In the genomic region with DNA sequence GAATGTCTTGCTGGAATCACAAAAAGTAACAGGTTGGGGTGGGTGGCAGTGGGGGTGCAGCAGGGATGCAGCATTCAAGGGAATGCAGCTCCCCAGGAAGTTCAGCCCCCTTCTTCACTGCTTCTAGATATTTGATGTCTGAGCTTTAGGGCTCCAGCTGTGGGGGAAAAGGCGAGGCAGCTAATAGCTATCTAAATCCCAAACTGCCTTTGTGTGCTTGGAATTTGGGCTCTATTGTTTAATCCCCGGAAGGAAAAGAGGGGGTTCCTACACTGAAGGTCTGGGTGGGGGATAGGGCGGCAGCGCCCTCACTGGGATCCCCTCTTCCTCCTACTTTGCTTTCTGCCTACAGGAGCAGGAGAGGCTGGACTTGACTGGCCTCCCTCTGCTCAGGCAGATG, we compare ENCODE assay signal across 17 cellular contexts.
A peak's percentile ranks its signal among the peaks of the same experiment; 100 is the strongest.
DNase-seq lines count a peak whose midpoint lies in the region; ATAC-seq, FAIRE-seq and TF ChIP-seq lines count a peak whose summit lies in the region.
"Had no signal": no experiment of that assay in that cellular context is flagged by ENCODE, and none has a peak within 500 bp of the region (broad histone marks: within the 10 kb centered on the region; RNA-seq: fewer than 3 reads in every experiment).

No MANE protein-coding gene starts in this region.

- no peaks in the 10 kb centered on the region for H3K9me3 ChIP-seq in HUES64 (ENCODE audit: insufficient read depth, low read depth, low read length)
- H3K9me3 ChIP-seq in H1 (ENCODE audit: insufficient read depth in 2 of 2, low read depth in 1 of 2, low read length in 1 of 2) = no peaks in the 10 kb centered on the region
- no peaks in the 10 kb centered on the region for H3K9me3 ChIP-seq in neural progenitor cell (ENCODE audit: low read depth)
- H3K9me3 ChIP-seq: BE2C, Caco-2, HAP-1 had no signal

- POLR2A ChIA-PET in H1 (lab: Charles Lee; ENCODE audit: partially characterized antibody) = interaction anchor here (0.9 to 1.8 kb wide), 3 partner anchors 11 to 491 kb away, joined by 3 to 6 read pairs (median 4); partner anchors contain the start of gene BEND3

- H3K27me3 Mint-ChIP-seq in neural progenitor cell (ENCODE audit: insufficient read depth, low read depth) = peaks cover 2% of the 10 kb centered on the region
- peaks cover 34% of the 10 kb centered on the region for H3K27me3 Mint-ChIP-seq in activated naive CD4-positive, alpha-beta T cell treated with anti-CD3 and anti-CD28 coated beads, Interleukin-2, amount 10 ng/mL, durations not matched to agents 7 days and 5 days

- H3K56ac ChIP-seq in H1 (replicated peaks; ENCODE audit: insufficient read length, low read depth, low read length) = no peak overlapping the region

- no peak for ATAC-seq in HG03520 (IDR thresholded peaks at IDR 0.05; ENCODE audit: unreplicated experiment)
- ATAC-seq in GM21825 (IDR thresholded peaks at IDR 0.05; ENCODE audit: unreplicated experiment) = no peak
- no peak for ATAC-seq in HG03135 (IDR thresholded peaks at IDR 0.05; ENCODE audit: unreplicated experiment)

- peak overlapping the region; percentile 52 for H3K27ac Mint-ChIP-seq in neural progenitor cell
- H3K27ac Mint-ChIP-seq in activated naive CD4-positive, alpha-beta T cell treated with anti-CD3 and anti-CD28 coated beads, Interleukin-2, amount 10 ng/mL, durations not matched to agents 7 days and 5 days = no peak overlapping the region
- H3K27ac Mint-ChIP-seq: CD4-positive, alpha-beta T cell had no signal

- 71% methylated on average over 4 of the region's 4 CpGs for WGBS in HUES64
- 52% methylated on average over 4 of the region's 4 CpGs; no CpG with 5 or more reads in 1 of the 2 experiments for WGBS in H1 (ENCODE audit: extremely low coverage in 1 of 2, insufficient coverage in 1 of 2, insufficient read length in 1 of 2, insufficient replicate concordance in 2 of 2, low coverage in 1 of 2, low lambda C conversion rate in 2 of 2, missing lambda C conversion rate in 1 of 2), 2 experiments

- H4K5ac ChIP-seq in H1 (ENCODE audit: insufficient read length, low read depth, low read length) = peak overlapping the region; percentile 63

- H2BK120ac ChIP-seq in H1 (replicated peaks; ENCODE audit: low read depth, low read length) = no peak overlapping the region

- H4K20me1 ChIP-seq in H1 (replicated peaks in 1 of 2; ENCODE audit: control insufficient read depth in 1 of 2, insufficient read depth in 2 of 2, low read length in 2 of 2) = peaks cover 0 to under 1% of the 10 kb centered on the region in 2 experiments
- peaks cover 40% of the 10 kb centered on the region for H4K20me1 ChIP-seq in neural progenitor cell (ENCODE audit: low read depth)

- CTCF ChIA-PET in H1 (lab: Charles Lee; ENCODE audit: partially characterized antibody) = interaction anchor here (0.6 to 2.2 kb wide), 14 partner anchors 9 to 298 kb away, joined by 3 to 14 read pairs (median 3); no protein-coding TSS in a partner anchor
- CTCF ChIA-PET in activated naive CD4-positive, alpha-beta T cell treated with anti-CD3 and anti-CD28 coated beads, Interleukin-2, amount 10 ng/mL, durations not matched to agents 7 days and 5 days (lab: Charles Lee) = no interaction called here

- peaks cover 45% of the 10 kb centered on the region for H3F3A ChIP-seq in neural progenitor cell (ENCODE audit: low read depth)

- H3K79me1 ChIP-seq in H1 (ENCODE audit: low read depth, low read length) = no peaks in the 10 kb centered on the region

- H2BK5ac ChIP-seq in H1 (ENCODE audit: low read depth, low read length) = no peak overlapping the region

- peaks cover 54% of the 10 kb centered on the region for H3K4me1 ChIP-seq in HUES64 (ENCODE audit: insufficient read depth, low read length)
- H3K4me1 ChIP-seq in H1 (replicated peaks in 1 of 4; ENCODE audit: control insufficient read depth in 3 of 4, insufficient read depth in 4 of 4, low read length in 3 of 4) = peaks cover 9 to 34% (median 23%) of the 10 kb centered on the region in 4 experiments
- peaks cover 88% of the 10 kb centered on the region for H3K4me1 ChIP-seq in neural progenitor cell

- no peak overlapping the region for H3K4me3 Mint-ChIP-seq in neural progenitor cell
- H3K4me3 Mint-ChIP-seq in activated naive CD4-positive, alpha-beta T cell treated with anti-CD3 and anti-CD28 coated beads, Interleukin-2, amount 10 ng/mL, durations not matched to agents 7 days and 5 days = no peak overlapping the region
- H3K4me3 Mint-ChIP-seq: CD4-positive, alpha-beta T cell had no signal

- DNase-seq in H1 (ENCODE audit: low read depth in 1 of 2, low spot score in 2 of 2) (no peak), neural progenitor cell (ENCODE audit: low spot score) (peak; percentile 68)
- no peak for DNase-seq in activated naive CD4-positive, alpha-beta T cell treated with anti-CD3 and anti-CD28 coated beads, Interleukin-2, amount 10 ng/mL, durations not matched to agents 7 days and 5 days
- DNase-seq: ACHN; BE2C; CD4-positive, alpha-beta T cell had no signal

- H3K36me3 ChIP-seq in HUES64 (ENCODE audit: insufficient read depth, low read length) (no peaks in the 10 kb centered on the region), H1 (ENCODE audit: control insufficient read depth in 2 of 4, insufficient read depth in 4 of 4, low read length in 3 of 4) (no peaks in the 10 kb centered on the region), neural progenitor cell (no peaks in the 10 kb centered on the region)

- H3K4me3 ChIP-seq in HUES64 (ENCODE audit: low read length) (no peak overlapping the region), H1 (ENCODE audit: extremely low read depth in 1 of 4, insufficient read depth in 2 of 4, low read depth in 3 of 4, low read length in 4 of 4) (no peak overlapping the region), neural progenitor cell (no peak overlapping the region)
- H3K4me3 ChIP-seq: HAP-1 had no signal

- H2BK12ac ChIP-seq in H1 (ENCODE audit: low read depth, low read length) = peak overlapping the region; percentile 2; the same call in 1 of the 2 replicates

- H3K14ac ChIP-seq in H1 (ENCODE audit: insufficient read length) = no peak overlapping the region

- no peaks in the 10 kb centered on the region for H3K23me2 ChIP-seq in H1 (ENCODE audit: low read depth, low read length)

- 0 out of 4 replicates have a peak, but pooled peaks of 1 of the 3 experiments have one; percentile 9 for TF ChIP-seq CTCF in H1 (IDR thresholded peaks at IDR 0.05; ENCODE audit: control extremely low read depth in 1 of 3, insufficient read depth in 1 of 3, low read depth in 1 of 3, low read length in 3 of 3)
- no peak for TF ChIP-seq CTCF in neural progenitor cell (IDR thresholded peaks at IDR 0.05)

- H3K27ac ChIP-seq in HUES64 (ENCODE audit: low read depth, low read length) = peak overlapping the region; percentile 14; the same call in 1 of the 2 replicates
- H3K27ac ChIP-seq in H1 (ENCODE audit: low read depth, low read length) = no peak overlapping the region
- H3K27ac ChIP-seq in neural progenitor cell = no peak overlapping the region
- H3K27ac ChIP-seq: KMS-11 had no signal

- H2AFZ ChIP-seq in H1 (ENCODE audit: low read length) = no peak overlapping the region
- H2AFZ ChIP-seq in neural progenitor cell (replicated peaks) = no peak overlapping the region

- TF ChIP-seq POLR2A in H1 (IDR thresholded peaks at IDR 0.05; ENCODE audit: control extremely low read depth in 1 of 2, low read depth in 2 of 2, low read length in 2 of 2) = no peak

- peak overlapping the region; percentile 13 for H4K91ac ChIP-seq in H1 (replicated peaks; ENCODE audit: insufficient read length, low read length)

- peak in 1 of 2 experiments; percentile 23; a peak in 1 of 4 replicates for TF ChIP-seq RAD21 in H1 (IDR thresholded peaks at IDR 0.05 in 1 of 2, conservative IDR thresholded peaks at IDR 0.05 in 1 of 2; ENCODE audit: low read depth in 2 of 2, low read length in 2 of 2)

- H3K27me3 ChIP-seq in HUES64 (ENCODE audit: insufficient read depth, low read length) (no peaks in the 10 kb centered on the region), H1 (replicated peaks in 1 of 4; ENCODE audit: control insufficient read depth in 3 of 4, extremely low read depth in 1 of 4, insufficient read depth in 3 of 4, low read length in 3 of 4) (no peaks in the 10 kb centered on the region; a peak in 1 of 7 replicates), neural progenitor cell (no peaks in the 10 kb centered on the region)
- H3K27me3 ChIP-seq: BE2C had no signal

- H3K9me3 Mint-ChIP-seq in neural progenitor cell = no peaks in the 10 kb centered on the region
- no peaks in the 10 kb centered on the region for H3K9me3 Mint-ChIP-seq in activated naive CD4-positive, alpha-beta T cell treated with anti-CD3 and anti-CD28 coated beads, Interleukin-2, amount 10 ng/mL, durations not matched to agents 7 days and 5 days
- H3K9me3 Mint-ChIP-seq: CD4-positive, alpha-beta T cell had no signal

- no peak overlapping the region for H3K23ac ChIP-seq in H1 (ENCODE audit: insufficient read length)

- H3K9ac ChIP-seq in HUES64 (ENCODE audit: low read depth, low read length) = no peak overlapping the region
- no peak overlapping the region for H3K9ac ChIP-seq in H1 (replicated peaks in 1 of 4; ENCODE audit: extremely low read depth in 1 of 4, low read depth in 3 of 4, low read length in 3 of 4)
- H3K9ac ChIP-seq in neural progenitor cell = no peak overlapping the region
- H3K9ac ChIP-seq: KMS-11 had no signal

- H3K18ac ChIP-seq in H1 (ENCODE audit: extremely low read depth, low read length) = no peak overlapping the region

- no peak overlapping the region for H2AK5ac ChIP-seq in H1 (ENCODE audit: low read depth, low read length)

- no peak overlapping the region for H2BK20ac ChIP-seq in H1 (ENCODE audit: low read length)

- peak; percentile 24 for FAIRE-seq in H1 (lab: Jason Lieb, UNC)
- FAIRE-seq: A204.1, D721Med, G401.6, GM12891 had no signal

- H2BK15ac ChIP-seq in H1 (ENCODE audit: low read length) = no peak overlapping the region; the same call in 1 of the 2 replicates

- H3K79me2 ChIP-seq in H1 (ENCODE audit: control insufficient read depth in 1 of 2, insufficient read depth in 2 of 2, low read length in 2 of 2) (no peaks in the 10 kb centered on the region), neural progenitor cell (ENCODE audit: low read depth) (no peaks in the 10 kb centered on the region)

- H3K4me2 ChIP-seq in H1 (ENCODE audit: insufficient read depth in 1 of 2, low read depth in 2 of 2, low read length in 2 of 2) (peak overlapping the region in 1 of 2 experiments; percentile 2; a peak in 1 of 4 replicates), neural progenitor cell (peak overlapping the region; percentile 42)
- H3K4me2 ChIP-seq: KMS-11 had no signal

- H3K36me3 Mint-ChIP-seq in neural progenitor cell = peaks cover 1% of the 10 kb centered on the region
- no peaks in the 10 kb centered on the region for H3K36me3 Mint-ChIP-seq in activated naive CD4-positive, alpha-beta T cell treated with anti-CD3 and anti-CD28 coated beads, Interleukin-2, amount 10 ng/mL, durations not matched to agents 7 days and 5 days

- TF ChIP-seq EP300 in H1 (IDR thresholded peaks at IDR 0.05; ENCODE audit: borderline replicate concordance in 1 of 2, low read depth in 2 of 2, low read length in 2 of 2) = no peak

- no peak overlapping the region for H3K4ac ChIP-seq in H1 (replicated peaks; ENCODE audit: insufficient read length, low read depth, low read length)

- H4K8ac ChIP-seq in H1 (ENCODE audit: extremely low read depth, insufficient read depth, low read length) = no peak overlapping the region

- H3K4me1 Mint-ChIP-seq in neural progenitor cell = peaks cover 88% of the 10 kb centered on the region
- H3K4me1 Mint-ChIP-seq in activated naive CD4-positive, alpha-beta T cell treated with anti-CD3 and anti-CD28 coated beads, Interleukin-2, amount 10 ng/mL, durations not matched to agents 7 days and 5 days = no peaks in the 10 kb centered on the region
